In genomic region chr13:73141292-73141771, GRCh38 we compare ENCODE assay signal across 14 cellular contexts.
DNase-seq lines count a peak whose midpoint lies in the region; ATAC-seq and TF ChIP-seq lines count a peak whose summit lies in the region.
"Had no signal": no experiment of that assay in that cellular context is flagged by ENCODE, and none has a peak within 500 bp of the region (broad histone marks: within the 10 kb centered on the region; RNA-seq: fewer than 3 reads in every experiment).

No MANE protein-coding gene starts in this region.

- no peaks in the 10 kb centered on the region for H3K9me3 Mint-ChIP-seq in nephron
- H3K9me3 Mint-ChIP-seq: activated CD4-positive, alpha-beta memory T cell treated with anti-CD3 and anti-CD28 coated beads, Interleukin-2, amount 10 ng/mL, durations not matched to agents 7 days and 5 days had no signal

- intact Hi-C loops in A673 (cut with micrococcal nuclease; ENCODE audit: unreplicated experiment): no loop called here
- intact Hi-C loops in aorta (cut with DNase I): no loop called here

- H3K4me1 ChIP-seq in A673 (ENCODE audit: insufficient read depth, low read length, poor library complexity, severe bottlenecking): peaks cover 15% of the 10 kb centered on the region
- peaks cover 0 to 1% of the 10 kb centered on the region in 2 donors for H3K4me1 ChIP-seq in aorta (ENCODE audit: control insufficient read depth in 1 of 2, insufficient read depth in 2 of 2, low read length in 2 of 2)

- DNase-seq in A673 (ENCODE audit: low spot score) (peak; percentile 40), NCI-H146 treated with DMSO at 0.1 percent for 48 hours (lab: John Stamatoyannopoulos, UW; ENCODE audit: unreplicated experiment) (peak; percentile 87), dedifferentiated amniotic fluid mesenchymal stem cell (ENCODE audit: extremely low spot score) (peak; percentile 43), iPS-NIHi11 (ENCODE audit: low spot score) (no peak), aorta (no peak), AML-193 (lab: John Stamatoyannopoulos, UW) (no peak)
- DNase-seq in activated CD4-positive, alpha-beta T cell treated with anti-CD3 and anti-CD28 coated beads, Interleukin-2, amount 50 U/mL, for 48 hours: no peak
- DNase-seq: activated CD4-positive, alpha-beta memory T cell treated with anti-CD3 and anti-CD28 coated beads, Interleukin-2, amount 10 ng/mL, durations not matched to agents 7 days and 5 days; activated naive CD4-positive, alpha-beta T cell treated with Interleukin-2 at 50 U/mL for 16 hours; glutamatergic neuron; left ventricle myocardium superior had no signal

- H3K27me3 Mint-ChIP-seq in nephron (ENCODE audit: low read depth): no peaks in the 10 kb centered on the region

- CTCF ChIA-PET in A673 (lab: Charles Lee): no interaction called here

- no peak for ATAC-seq in aorta (ENCODE audit: low FRiP score)

- H3K4me3 ChIP-seq in A673 (ENCODE audit: low read depth, low read length, poor library complexity, severe bottlenecking) (peak overlapping the region; percentile 8), aorta (ENCODE audit: low read length in 2 of 2) (peak overlapping the region in 1 of 2 donors; percentile 48)

- no TSS peak for BruUV-seq in A673 (replicated peaks; lab: Mats Ljungman, UMichigan)

- H3K4me3 Mint-ChIP-seq in nephron: peak overlapping the region in 1 of 3 experiments; percentile 16
- H3K4me3 Mint-ChIP-seq: activated CD4-positive, alpha-beta memory T cell treated with anti-CD3 and anti-CD28 coated beads, Interleukin-2, amount 10 ng/mL, durations not matched to agents 7 days and 5 days; T-helper 1 cell treated with Interleukin-12 subunit alpha and Interleukin-12 subunit beta and Interleukin-4 antibody, amounts not matched to agents 30 μg/mL and 1 μg/mL, for 36 hours had no signal

- H3K36me3 Mint-ChIP-seq in nephron (ENCODE audit: low read depth): no peaks in the 10 kb centered on the region

- no peak overlapping the region for H3K27ac ChIP-seq in A673 (ENCODE audit: low read depth, low read length, poor library complexity, severe bottlenecking)
- H3K27ac ChIP-seq in aorta (ENCODE audit: low read depth in 1 of 2, low read length in 2 of 2): no peak overlapping the region
- H3K27ac ChIP-seq: HL-60 had no signal

- peaks cover 35% of the 10 kb centered on the region for H3K4me1 Mint-ChIP-seq in nephron
- H3K4me1 Mint-ChIP-seq: activated CD4-positive, alpha-beta memory T cell treated with anti-CD3 and anti-CD28 coated beads, Interleukin-2, amount 10 ng/mL, durations not matched to agents 7 days and 5 days had no signal

- H3K9me3 ChIP-seq in A673 (ENCODE audit: low read depth, low read length, poor library complexity, severe bottlenecking) (no peaks in the 10 kb centered on the region), aorta (ENCODE audit: control insufficient read depth, low read length) (no peaks in the 10 kb centered on the region)

- WGBS in aorta, 2 donors: 15% methylated on average over 4 of the region's 4 CpGs

- H3K27me3 ChIP-seq in A673 (replicated peaks; ENCODE audit: insufficient read depth, low read depth, low read length, poor library complexity) (no peaks in the 10 kb centered on the region), aorta (ENCODE audit: control insufficient read depth in 1 of 2, insufficient read depth in 2 of 2, low read length in 1 of 2) (no peaks in the 10 kb centered on the region)

- H3K27ac Mint-ChIP-seq in nephron: peak overlapping the region; percentile 82 to 88 (median 87)
- H3K27ac Mint-ChIP-seq: activated CD4-positive, alpha-beta memory T cell treated with anti-CD3 and anti-CD28 coated beads, Interleukin-2, amount 10 ng/mL, durations not matched to agents 7 days and 5 days; T-helper 1 cell treated with Interleukin-12 subunit alpha and Interleukin-12 subunit beta and Interleukin-4 antibody, amounts not matched to agents 30 μg/mL and 1 μg/mL, for 36 hours had no signal

- TF ChIP-seq CTCF in A673 (conservative IDR thresholded peaks at IDR 0.05; ENCODE audit: low read depth, low read length): no peak
- no peak for TF ChIP-seq CTCF in nephron (IDR thresholded peaks at IDR 0.05; ENCODE audit: unreplicated experiment in 3 of 3)

- POLR2A ChIA-PET in A673 (lab: Charles Lee; ENCODE audit: low non-redundant PET): no interaction called here

- H3K36me3 ChIP-seq in A673 (ENCODE audit: insufficient read depth, low read length, poor library complexity, severe bottlenecking) (no peaks in the 10 kb centered on the region), aorta (ENCODE audit: control insufficient read depth in 1 of 2, insufficient read depth in 2 of 2, low read length in 1 of 2) (no peaks in the 10 kb centered on the region)

Comparison
In these comparisons a context has a peak if more than half of its experiments do, and no peak if none do; other contexts are left out.
1. DNase-seq: peak in A673 (single experiment), NCI-H146 treated with DMSO at 0.1 percent for 48 hours (single experiment) and dedifferentiated amniotic fluid mesenchymal stem cell (single experiment); none in iPS-NIHi11 (single experiment), aorta (0 of 2), AML-193 (0 of 2) and activated CD4-positive, alpha-beta T cell treated with anti-CD3 and anti-CD28 coated beads, Interleukin-2, amount 50 U/mL, for 48 hours (0 of 2).